22 cellular contexts compared by ENCODE assay signal in the genomic region with DNA sequence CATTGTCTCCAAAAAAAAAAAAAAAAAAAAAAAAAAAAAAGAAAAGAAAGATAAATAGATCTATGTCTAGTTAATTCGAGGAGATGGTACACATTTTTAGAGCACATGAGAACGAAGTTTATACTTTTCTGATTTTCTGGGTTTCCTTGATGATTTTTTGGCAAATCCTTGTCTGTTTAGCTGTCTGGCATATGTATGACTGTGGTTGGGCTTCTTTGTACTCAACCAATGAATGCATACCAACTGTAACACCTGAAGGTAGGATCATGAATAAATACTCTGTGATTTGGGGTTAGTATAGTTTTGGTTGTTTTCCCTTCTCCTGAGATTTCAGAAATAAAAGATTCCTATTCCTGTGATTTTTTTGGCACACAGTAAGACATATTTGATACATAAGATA.
A peak's percentile ranks its signal among the peaks of the same experiment; 100 is the strongest.
DNase-seq lines count a peak whose midpoint lies in the region; ATAC-seq, FAIRE-seq and TF ChIP-seq lines count a peak whose summit lies in the region.
"Had no signal": no experiment of that assay in that cellular context is flagged by ENCODE, and none has a peak within 500 bp of the region (broad histone marks: within the 10 kb centered on the region; RNA-seq: fewer than 3 reads in every experiment).

No MANE protein-coding gene starts in this region.

- H3K4me1 ChIP-seq in PC-3 (ENCODE audit: insufficient read depth, low read length) (peaks cover 32% of the 10 kb centered on the region), pancreas (peaks cover 3 to 44% (median 29%) of the 10 kb centered on the region in 3 donors), BE2C (no peaks in the 10 kb centered on the region; the same call in 1 of the 2 replicates)

- H3K36me3 ChIP-seq in PC-3 (ENCODE audit: low read depth, low read length), result no peaks in the 10 kb centered on the region
- H3K36me3 ChIP-seq in pancreas, result no peaks in the 10 kb centered on the region
- H3K36me3 ChIP-seq in BE2C, result no peaks in the 10 kb centered on the region
- H3K36me3 ChIP-seq: stomach, upper lobe of left lung had no signal

- no peak for ATAC-seq in PC-3
- peak; percentile 43 to 68 (median 64) for ATAC-seq in pancreas
- no peak for ATAC-seq in HG03039 (IDR thresholded peaks at IDR 0.05; ENCODE audit: unreplicated experiment)
- ATAC-seq: naive thymus-derived CD4-positive, alpha-beta T cell; T-cell had no signal

- intact Hi-C loops in PC-3 (cut with micrococcal nuclease) (no loop called here), pancreas (cut with DNase I) (loop anchor here in 1 of 3 donors (10.0 kb wide), 1 partner anchor 55 kb away; no protein-coding TSS in a partner anchor)

- H3K4me3 ChIP-seq in PC-3 (ENCODE audit: low read length) (no peak overlapping the region), pancreas (no peak overlapping the region), BE2C (ENCODE audit: low read depth, low read length) (no peak overlapping the region)
- H3K4me3 ChIP-seq: stomach, upper lobe of left lung had no signal

- POLR2A ChIA-PET in HEK293T (lab: Yijun Ruan, JAX), result interaction anchor here (2.3 kb wide), 1 partner anchor 63 kb away, joined by 13 read pairs; a partner anchor contains a TSS
- POLR2A ChIA-PET in PC-3 (lab: Charles Lee; ENCODE audit: unreplicated experiment), result no interaction called here

- CTCF ChIA-PET in HEK293T (lab: Yijun Ruan, JAX), result no interaction called here
- CTCF ChIA-PET in PC-3 (lab: Charles Lee), result no interaction called here

- H3K79me2 ChIP-seq in PC-3 (ENCODE audit: low read length), result peaks cover 75% of the 10 kb centered on the region

- peak overlapping the region; percentile 17; the same call in 1 of the 2 replicates for H3K4me2 ChIP-seq in PC-3 (ENCODE audit: low read length)

- H3K9me3 ChIP-seq in PC-3 (ENCODE audit: low read length) (no peaks in the 10 kb centered on the region), pancreas (no peaks in the 10 kb centered on the region), BE2C (no peaks in the 10 kb centered on the region)
- H3K9me3 ChIP-seq: stomach, upper lobe of left lung had no signal

- no peaks in the 10 kb centered on the region for H3F3A ChIP-seq in PC-3 (ENCODE audit: low read length, unreplicated experiment)

- H2AFZ ChIP-seq in PC-3 (ENCODE audit: low read length), result no peak overlapping the region

- H3K27ac ChIP-seq in PC-3 (ENCODE audit: low read length), result no peak overlapping the region
- H3K27ac ChIP-seq in pancreas, result no peak overlapping the region
- H3K27ac ChIP-seq: stomach had no signal

- peaks cover 11% of the 10 kb centered on the region for H4K20me1 ChIP-seq in PC-3 (ENCODE audit: low read length)

- DNase-seq in HEK293T (ENCODE audit: extremely low spot score) (no peak), PC-3 (no peak), fibroblast of gingiva (ENCODE audit: low read depth) (peak; percentile 9), pancreas (no peak), BE2C (no peak), MV-4-11 (lab: John Stamatoyannopoulos, UW) (no peak)
- DNase-seq: activated CD4-positive, alpha-beta T cell treated with anti-CD3 and anti-CD28 coated beads, Interleukin-2, amount 10 ng/mL, durations not matched to agents 24 days and 14 days; activated CD8-positive, alpha-beta memory T cell treated with anti-CD3 and anti-CD28 coated beads, Interleukin-2, amount 50 U/mL, for 48 hours; anterior cingulate cortex; effector CD8-positive, alpha-beta T cell; GOT3; hippocampal formation; islet precursor cell; naive thymus-derived CD4-positive, alpha-beta T cell; NCI-H524 treated with DMSO at 0.1 percent for 48 hours; SHP77; small intestine; stimulated activated CD4-positive, alpha-beta T cell treated with anti-CD3 and anti-CD28 coated beads, Interleukin-4, amount 100 ng/mL, for 24 hours; stomach; T-cell; upper lobe of left lung had no signal

- no peaks in the 10 kb centered on the region for H3K9me2 ChIP-seq in PC-3 (replicated peaks; ENCODE audit: low read length)

- no peak for FAIRE-seq in pancreas (lab: Jason Lieb, UNC)

- no peaks in the 10 kb centered on the region for H3K27me3 ChIP-seq in PC-3 (ENCODE audit: low read length)
- no peaks in the 10 kb centered on the region for H3K27me3 ChIP-seq in pancreas
- no peaks in the 10 kb centered on the region for H3K27me3 ChIP-seq in BE2C
- H3K27me3 ChIP-seq: stomach, upper lobe of left lung had no signal

- WGBS in pancreas, 2 donors, result 32 to 38% methylated on average over 2 of the region's 2 CpGs

- no peak overlapping the region for H3K9ac ChIP-seq in PC-3 (ENCODE audit: low read length)

- no TSS peak for BruUV-seq in PC-3 (replicated peaks; lab: Mats Ljungman, UMichigan)

- no peak for TF ChIP-seq CTCF in PC-3 (conservative IDR thresholded peaks at IDR 0.05; ENCODE audit: low read depth, low read length)
- TF ChIP-seq CTCF in pancreas (IDR thresholded peaks at IDR 0.05), result no peak
- TF ChIP-seq CTCF in BE2C (IDR thresholded peaks at IDR 0.05; ENCODE audit: low read depth, low read length), result no peak

TF ChIP-seq in HEK293T, 16 proteins besides CTCF, POLR2A, EP300 and RAD21:
- no peak for TF ChIP-seq TARDBP (IDR thresholded peaks at IDR 0.05)
- TF ChIP-seq ZNF384 (IDR thresholded peaks at IDR 0.05), result 0 out of 2 replicates have a peak, but pooled peaks have one; percentile 51
- TF ChIP-seq ELF4 (IDR thresholded peaks at IDR 0.05), result no peak
- no peak for TF ChIP-seq FOXM1 (IDR thresholded peaks at IDR 0.05; ENCODE audit: borderline replicate concordance)

Comparison
In these comparisons a context has a peak if more than half of its experiments do, and no peak if none do; other contexts are left out.
1. ATAC-seq: peak in pancreas (4 of 4); none in PC-3 (single experiment) and HG03039 (single experiment).